Comparison of ENCODE assay signal across 1 cellular context in genomic region chr12:27253347-27253746, GRCh38.
TF ChIP-seq lines count a peak whose summit lies in the region.

No MANE protein-coding gene starts in this region.

TF ChIP-seq in GM12878, 131 proteins besides CTCF, POLR2A, EP300 and RAD21:
- TF ChIP-seq NBN (IDR thresholded peaks at IDR 0.05) (0 out of 2 replicates have a peak, but pooled peaks have one; percentile 3), PAX8 (IDR thresholded peaks at IDR 0.05) (no peak)
